ENCODE assay signal across 1 cellular context in genomic region chr11:11992257-11992690, GRCh38.
A peak's percentile ranks its signal among the peaks of the same experiment; 100 is the strongest.
TF ChIP-seq lines count a peak whose summit lies in the region.

No MANE protein-coding gene starts in this region.

TF ChIP-seq in K562, 482 proteins besides CTCF, POLR2A, EP300 and RAD21:
- TF ChIP-seq CBFA2T3 (IDR thresholded peaks at IDR 0.05) (0 out of 2 replicates have a peak, but pooled peaks have one; percentile 3), THRA (IDR thresholded peaks at IDR 0.05) (no peak), EGR1 (conservative IDR thresholded peaks at IDR 0.05) (peak; percentile 84), RBM25 (IDR thresholded peaks at IDR 0.05; ENCODE audit: low read depth, low read length, severe bottlenecking) (peak; percentile 70)
